ENCODE assay signal across 8 cellular contexts in genomic region chr2:42196403-42197267, GRCh38. TPM values are rescaled to one million over a fixed set of nuclear protein-coding genes. Genes with fewer than 3 reads are reported as not detected.
DNase-seq lines count a peak whose midpoint lies in the region; ATAC-seq and TF ChIP-seq lines count a peak whose summit lies in the region.

No MANE protein-coding gene starts in this region.

- no peak overlapping the region for H3K4me3 ChIP-seq in AG04450 (ENCODE audit: low read depth, low read length)

- H3K4me3 Mint-ChIP-seq in IgD-negative memory B cell = no peak overlapping the region
- H3K4me3 Mint-ChIP-seq in T-cell = peak overlapping the region in 1 of 3 donors; percentile 41
- no peak overlapping the region for H3K4me3 Mint-ChIP-seq in effector memory CD8-positive, alpha-beta T cell

- no peaks in the 10 kb centered on the region for H3K27me3 ChIP-seq in AG04450 (ENCODE audit: control insufficient read depth, insufficient read depth, low read length)

- no peak overlapping the region for H3K27ac ChIP-seq in AG04450 (ENCODE audit: low read depth, low read length)

- H3K9me3 Mint-ChIP-seq in IgD-negative memory B cell (no peaks in the 10 kb centered on the region), T-cell (no peaks in the 10 kb centered on the region)
- no peaks in the 10 kb centered on the region for H3K9me3 Mint-ChIP-seq in effector memory CD8-positive, alpha-beta T cell

- ATAC-seq in T-cell (replicated peaks in 1 of 4) (peak; percentile 78 to 83 (median 82)), HG03378 (IDR thresholded peaks at IDR 0.05; ENCODE audit: unreplicated experiment) (no peak), GM18858 (IDR thresholded peaks at IDR 0.05; ENCODE audit: unreplicated experiment) (no peak)
- ATAC-seq in effector memory CD8-positive, alpha-beta T cell (replicated peaks) = peak; percentile 77

- H3K4me1 Mint-ChIP-seq in IgD-negative memory B cell (peaks cover 54 to 61% (median 60%) of the 10 kb centered on the region in 3 donors), T-cell (peaks cover 85 to 87% (median 86%) of the 10 kb centered on the region in 3 donors)
- H3K4me1 Mint-ChIP-seq in effector memory CD8-positive, alpha-beta T cell (ENCODE audit: low read depth in 2 of 2) = peaks cover 48 to 67% of the 10 kb centered on the region in 2 donors

- peak; percentile 44 for TF ChIP-seq CTCF in AG04450 (IDR thresholded peaks at IDR 0.05; ENCODE audit: low read depth, low read length)

- DNase-seq in AG04450 (ENCODE audit: low read depth, low spot score) = no peak
- peak; percentile 66 for DNase-seq in GF-D8 (lab: John Stamatoyannopoulos, UW)
- DNase-seq in T-cell = peak in 33 of 34 experiments; percentile 4 to 56 (median 35)
- peak; percentile 14 to 32 (median 27) for DNase-seq in effector memory CD8-positive, alpha-beta T cell
- DNase-seq in midbrain (lab: John Stamatoyannopoulos, UW) = peak; percentile 24

- POLR2A ChIA-PET in AG04450 (lab: Yijun Ruan, JAX) (no interaction called here), T-cell (lab: Charles Lee) (interaction anchor here in 1 of 2 donors (0.5 to 0.8 kb wide), 3 partner anchors 64 to 179 kb away, joined by 3 to 7 read pairs (median 3); no protein-coding TSS in a partner anchor)

- H3K27me3 Mint-ChIP-seq in IgD-negative memory B cell (no peaks in the 10 kb centered on the region), T-cell (no peaks in the 10 kb centered on the region)
- no peaks in the 10 kb centered on the region for H3K27me3 Mint-ChIP-seq in effector memory CD8-positive, alpha-beta T cell

- H3K9me3 ChIP-seq in AG04450 (ENCODE audit: control insufficient read depth, insufficient read depth, low read length) = no peaks in the 10 kb centered on the region

- CTCF ChIA-PET in AG04450 (lab: Charles Lee) = interaction anchor here (0.6 to 2.0 kb wide), 3 partner anchors 14 to 101 kb away, joined by 3 to 8 read pairs (median 3); no protein-coding TSS in a partner anchor
- CTCF ChIA-PET in T-cell (lab: Charles Lee) = interaction anchor here (0.6 to 3.1 kb wide), 20 partner anchors 14 to 327 kb away, joined by 3 to 32 read pairs (median 5); no protein-coding TSS in a partner anchor

- H3K27ac Mint-ChIP-seq in IgD-negative memory B cell = peak overlapping the region; percentile 23 to 85 (median 78)
- peak overlapping the region; percentile 35 to 65 for H3K27ac Mint-ChIP-seq in T-cell
- peak overlapping the region; percentile 18 to 49 for H3K27ac Mint-ChIP-seq in effector memory CD8-positive, alpha-beta T cell

- H3K36me3 Mint-ChIP-seq in IgD-negative memory B cell (peaks cover 5% of the 10 kb centered on the region), T-cell (peaks cover 17% of the 10 kb centered on the region)
- H3K36me3 Mint-ChIP-seq in effector memory CD8-positive, alpha-beta T cell (ENCODE audit: insufficient read depth) = peaks cover 31% of the 10 kb centered on the region

RNA-seq across cellular contexts. Expression of gene EML4, which starts 27.5 kb away (rescaled TPM):
- 60.2 and 81.0 TPM in 2 replicates for polyA plus RNA-seq in AG04450 (2011; rRNA removed)
- polyA minus RNA-seq in AG04450 (2011; rRNA and poly(A)+ RNA removed) = 68.3 and 89.5 TPM in 2 replicates
- 78.3 TPM for polyA plus RNA-seq in IgD-negative memory B cell
- 100 to 1,000 TPM; 101 to 223 (median 123) TPM for total RNA-seq in T-cell

Comparison
In these comparisons a context has a peak if more than half of its experiments do, and no peak if none do; other contexts are left out.
1. ATAC-seq: peak in T-cell (4 of 4) and effector memory CD8-positive, alpha-beta T cell (single experiment); none in HG03378 (single experiment) and GM18858 (single experiment).
2. Peak in every context shown above with its lines, with median percentiles within 50 percentile points of each other: H3K27ac Mint-ChIP-seq.